In genomic region chr2:213251618-213252017, GRCh38 we compare ENCODE assay signal across 8 cellular contexts.
A peak's percentile ranks its signal among the peaks of the same experiment; 100 is the strongest.
DNase-seq lines count a peak whose midpoint lies in the region; ATAC-seq lines count a peak whose summit lies in the region.

No MANE protein-coding gene starts in this region.

- H3K4me1 Mint-ChIP-seq in stimulated activated naive B cell treated with anti-CD40 and anti-IgM and Interleukin-4, amounts not matched to agents 10 μg/mL and 1 μg/mL and 100 μg/mL, for 72 hours, result peaks cover 2 to 10% of the 10 kb centered on the region in 2 donors

- no peaks in the 10 kb centered on the region for H3K27me3 Mint-ChIP-seq in stimulated activated naive B cell treated with anti-CD40 and anti-IgM and Interleukin-4, amounts not matched to agents 10 μg/mL and 1 μg/mL and 100 μg/mL, for 72 hours

- peak overlapping the region; percentile 37 for H3K27ac Mint-ChIP-seq in stimulated activated naive B cell treated with anti-CD40 and anti-IgM and Interleukin-4, amounts not matched to agents 10 μg/mL and 1 μg/mL and 100 μg/mL, for 72 hours

- no peaks in the 10 kb centered on the region for H3K9me3 Mint-ChIP-seq in stimulated activated naive B cell treated with anti-CD40 and anti-IgM and Interleukin-4, amounts not matched to agents 10 μg/mL and 1 μg/mL and 100 μg/mL, for 72 hours

- peak overlapping the region in 1 of 2 donors; percentile 14 for H3K4me3 Mint-ChIP-seq in stimulated activated naive B cell treated with anti-CD40 and anti-IgM and Interleukin-4, amounts not matched to agents 10 μg/mL and 1 μg/mL and 100 μg/mL, for 72 hours

- peak; percentile 87 for DNase-seq in DMS 273 (lab: John Stamatoyannopoulos, UW; ENCODE audit: unreplicated experiment)
- DNase-seq in NCI-H345 treated with DMSO at 0.1 percent for 48 hours (lab: John Stamatoyannopoulos, UW; ENCODE audit: unreplicated experiment), result peak; percentile 52
- DNase-seq in astrocyte of the hippocampus (ENCODE audit: low read depth, low spot score), result peak; percentile 80
- DNase-seq in iPS-NIHi11 (ENCODE audit: low spot score), result peak; percentile 41
- no peak for DNase-seq in stimulated activated naive B cell treated with anti-CD40 and anti-IgM and Interleukin-4, amounts not matched to agents 10 μg/mL and 1 μg/mL and 100 μg/mL, for 72 hours
- no peak for DNase-seq in activated CD4-positive, alpha-beta T cell treated with anti-CD3 and anti-CD28 coated beads for 4 hours

- ATAC-seq in GM19395 (IDR thresholded peaks at IDR 0.05; ENCODE audit: unreplicated experiment) (peak; percentile 83), HG03342 (IDR thresholded peaks at IDR 0.05; ENCODE audit: unreplicated experiment) (peak; percentile 77)
- peak; percentile 80 for ATAC-seq in stimulated activated naive B cell treated with anti-CD40 and anti-IgM and Interleukin-4, amounts not matched to agents 10 μg/mL and 1 μg/mL and 100 μg/mL, for 72 hours (replicated peaks)

- no peaks in the 10 kb centered on the region for H3K36me3 Mint-ChIP-seq in stimulated activated naive B cell treated with anti-CD40 and anti-IgM and Interleukin-4, amounts not matched to agents 10 μg/mL and 1 μg/mL and 100 μg/mL, for 72 hours

Comparison
In these comparisons a context has a peak if more than half of its experiments do, and no peak if none do; other contexts are left out.
1. DNase-seq: peak in DMS 273 (single experiment), NCI-H345 treated with DMSO at 0.1 percent for 48 hours (single experiment), astrocyte of the hippocampus (single experiment) and iPS-NIHi11 (single experiment); none in stimulated activated naive B cell treated with anti-CD40 and anti-IgM and Interleukin-4, amounts not matched to agents 10 μg/mL and 1 μg/mL and 100 μg/mL, for 72 hours (single experiment) and activated CD4-positive, alpha-beta T cell treated with anti-CD3 and anti-CD28 coated beads for 4 hours (0 of 2).
2. Peak in every context shown above with its lines, with median percentiles within 50 percentile points of each other: ATAC-seq.